In the genomic region with DNA sequence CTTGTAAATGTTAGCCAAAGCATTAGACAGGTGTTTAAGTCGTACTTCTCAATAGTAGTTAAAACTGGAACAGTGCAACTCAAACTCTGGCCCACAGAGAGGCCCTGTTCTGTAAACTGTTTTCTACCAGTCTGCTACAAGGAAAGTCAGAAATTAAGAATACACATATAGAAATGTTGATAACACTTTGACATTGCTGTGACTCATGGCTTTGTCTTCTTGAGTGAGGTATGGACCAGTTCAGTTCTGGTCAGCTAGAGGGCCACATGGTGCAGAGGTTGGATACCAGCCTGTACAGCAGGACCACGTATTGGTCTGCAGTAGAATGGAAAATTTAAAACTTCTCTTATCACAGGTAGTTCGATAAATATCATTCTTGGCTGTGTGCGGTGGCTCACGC, we compare ENCODE assay signal across 2 cellular contexts.
TF ChIP-seq lines count a peak whose summit lies in the region.

No MANE protein-coding gene starts in this region.

TF ChIP-seq in HepG2, 621 proteins besides CTCF, POLR2A, EP300 and RAD21:
- TF ChIP-seq, protein P1, sequence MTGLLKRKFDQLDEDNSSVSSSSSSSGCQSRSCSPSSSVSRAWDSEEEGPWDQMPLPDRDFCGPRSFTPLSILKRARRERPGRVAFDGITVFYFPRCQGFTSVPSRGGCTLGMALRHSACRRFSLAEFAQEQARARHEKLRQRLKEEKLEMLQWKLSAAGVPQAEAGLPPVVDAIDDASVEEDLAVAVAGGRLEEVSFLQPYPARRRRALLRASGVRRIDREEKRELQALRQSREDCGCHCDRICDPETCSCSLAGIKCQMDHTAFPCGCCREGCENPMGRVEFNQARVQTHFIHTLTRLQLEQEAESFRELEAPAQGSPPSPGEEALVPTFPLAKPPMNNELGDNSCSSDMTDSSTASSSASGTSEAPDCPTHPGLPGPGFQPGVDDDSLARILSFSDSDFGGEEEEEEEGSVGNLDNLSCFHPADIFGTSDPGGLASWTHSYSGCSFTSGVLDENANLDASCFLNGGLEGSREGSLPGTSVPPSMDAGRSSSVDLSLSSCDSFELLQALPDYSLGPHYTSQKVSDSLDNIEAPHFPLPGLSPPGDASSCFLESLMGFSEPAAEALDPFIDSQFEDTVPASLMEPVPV (CRISPR knock-in tag; IDR thresholded peaks at IDR 0.05): no peak
- TF ChIP-seq HNRNPL (IDR thresholded peaks at IDR 0.05; ENCODE audit: low read depth, low read length): no peak
- TF ChIP-seq, protein P2, sequence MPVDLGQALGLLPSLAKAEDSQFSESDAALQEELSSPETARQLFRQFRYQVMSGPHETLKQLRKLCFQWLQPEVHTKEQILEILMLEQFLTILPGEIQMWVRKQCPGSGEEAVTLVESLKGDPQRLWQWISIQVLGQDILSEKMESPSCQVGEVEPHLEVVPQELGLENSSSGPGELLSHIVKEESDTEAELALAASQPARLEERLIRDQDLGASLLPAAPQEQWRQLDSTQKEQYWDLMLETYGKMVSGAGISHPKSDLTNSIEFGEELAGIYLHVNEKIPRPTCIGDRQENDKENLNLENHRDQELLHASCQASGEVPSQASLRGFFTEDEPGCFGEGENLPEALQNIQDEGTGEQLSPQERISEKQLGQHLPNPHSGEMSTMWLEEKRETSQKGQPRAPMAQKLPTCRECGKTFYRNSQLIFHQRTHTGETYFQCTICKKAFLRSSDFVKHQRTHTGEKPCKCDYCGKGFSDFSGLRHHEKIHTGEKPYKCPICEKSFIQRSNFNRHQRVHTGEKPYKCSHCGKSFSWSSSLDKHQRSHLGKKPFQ (CRISPR knock-in tag; IDR thresholded peaks at IDR 0.05; ENCODE audit: insufficient replicate concordance): no peak

TF ChIP-seq in K562, 482 proteins besides CTCF, POLR2A, EP300 and RAD21 (continues in another document):
- TF ChIP-seq KLF10 (CRISPR knock-in tag; IDR thresholded peaks at IDR 0.05) (no peak), DPF2 (IDR thresholded peaks at IDR 0.05) (0 out of 2 replicates have a peak, but pooled peaks have one; percentile 15), ZC3H8 (IDR thresholded peaks at IDR 0.05) (no peak), FUS (optimal IDR thresholded peaks at IDR 0.05; ENCODE audit: low read depth, low read length) (no peak), ZNF77 (CRISPR knock-in tag; IDR thresholded peaks at IDR 0.05) (no peak), SMARCC2 (IDR thresholded peaks at IDR 0.05; ENCODE audit: low read depth) (no peak), POU5F1 (IDR thresholded peaks at IDR 0.05; ENCODE audit: borderline replicate concordance, low read depth, low read length, partially characterized antibody) (no peak), BCOR (IDR thresholded peaks at IDR 0.05) (no peak), IFI16 (CRISPR knock-in tag; IDR thresholded peaks at IDR 0.05) (no peak), ZNF695 (CRISPR knock-in tag; IDR thresholded peaks at IDR 0.05) (no peak), ZNF431 (CRISPR knock-in tag; IDR thresholded peaks at IDR 0.05) (peak; percentile 55; the same call in 1 of the 2 replicates), MEF2A (IDR thresholded peaks at IDR 0.05; ENCODE audit: control insufficient read depth, low read depth, low read length) (no peak), CHD2 (IDR thresholded peaks at IDR 0.05; ENCODE audit: low read depth, low read length) (no peak), MIER1 (IDR thresholded peaks at IDR 0.05; ENCODE audit: low read depth) (no peak), PPARD (CRISPR knock-in tag; IDR thresholded peaks at IDR 0.05) (no peak), ZNF384 (IDR thresholded peaks at IDR 0.05; ENCODE audit: low read depth, low read length) (no peak), RFX1 (IDR thresholded peaks at IDR 0.05) (no peak), FOSL1 (tag; conservative IDR thresholded peaks at IDR 0.05) (peak; percentile 76), MYBL2 (IDR thresholded peaks at IDR 0.05; ENCODE audit: low read depth) (no peak), MYBL2 (CRISPR knock-in tag; IDR thresholded peaks at IDR 0.05; ENCODE audit: borderline replicate concordance) (no peak), ZNF764 (CRISPR knock-in tag; IDR thresholded peaks at IDR 0.05; ENCODE audit: low read depth) (no peak), STAG1 (CRISPR knock-in tag; IDR thresholded peaks at IDR 0.05; ENCODE audit: borderline replicate concordance) (no peak), PTRF (tag; IDR thresholded peaks at IDR 0.05) (no peak), ZZZ3 (IDR thresholded peaks at IDR 0.05) (no peak), SOX6 (IDR thresholded peaks at IDR 0.05) (peak; percentile 39; the same call in 1 of the 2 replicates), HOXB6 (CRISPR knock-in tag; IDR thresholded peaks at IDR 0.05; ENCODE audit: borderline replicate concordance) (no peak), KDM2B (CRISPR knock-in tag; IDR thresholded peaks at IDR 0.05) (no peak)
- TF ChIP-seq, protein P3, sequence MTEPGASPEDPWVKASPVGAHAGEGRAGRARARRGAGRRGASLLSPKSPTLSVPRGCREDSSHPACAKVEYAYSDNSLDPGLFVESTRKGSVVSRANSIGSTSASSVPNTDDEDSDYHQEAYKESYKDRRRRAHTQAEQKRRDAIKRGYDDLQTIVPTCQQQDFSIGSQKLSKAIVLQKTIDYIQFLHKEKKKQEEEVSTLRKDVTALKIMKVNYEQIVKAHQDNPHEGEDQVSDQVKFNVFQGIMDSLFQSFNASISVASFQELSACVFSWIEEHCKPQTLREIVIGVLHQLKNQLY (CRISPR knock-in tag; conservative IDR thresholded peaks at IDR 0.05): no peak
- TF ChIP-seq, protein P4, sequence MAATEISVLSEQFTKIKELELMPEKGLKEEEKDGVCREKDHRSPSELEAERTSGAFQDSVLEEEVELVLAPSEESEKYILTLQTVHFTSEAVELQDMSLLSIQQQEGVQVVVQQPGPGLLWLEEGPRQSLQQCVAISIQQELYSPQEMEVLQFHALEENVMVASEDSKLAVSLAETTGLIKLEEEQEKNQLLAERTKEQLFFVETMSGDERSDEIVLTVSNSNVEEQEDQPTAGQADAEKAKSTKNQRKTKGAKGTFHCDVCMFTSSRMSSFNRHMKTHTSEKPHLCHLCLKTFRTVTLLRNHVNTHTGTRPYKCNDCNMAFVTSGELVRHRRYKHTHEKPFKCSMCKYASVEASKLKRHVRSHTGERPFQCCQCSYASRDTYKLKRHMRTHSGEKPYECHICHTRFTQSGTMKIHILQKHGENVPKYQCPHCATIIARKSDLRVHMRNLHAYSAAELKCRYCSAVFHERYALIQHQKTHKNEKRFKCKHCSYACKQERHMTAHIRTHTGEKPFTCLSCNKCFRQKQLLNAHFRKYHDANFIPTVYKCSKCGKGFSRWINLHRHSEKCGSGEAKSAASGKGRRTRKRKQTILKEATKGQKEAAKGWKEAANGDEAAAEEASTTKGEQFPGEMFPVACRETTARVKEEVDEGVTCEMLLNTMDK (IDR thresholded peaks at IDR 0.05; ENCODE audit: borderline replicate concordance, insufficient read depth, low read depth, low read length, poor library complexity, severe bottlenecking): peak; percentile 44
- TF ChIP-seq, protein P5, sequence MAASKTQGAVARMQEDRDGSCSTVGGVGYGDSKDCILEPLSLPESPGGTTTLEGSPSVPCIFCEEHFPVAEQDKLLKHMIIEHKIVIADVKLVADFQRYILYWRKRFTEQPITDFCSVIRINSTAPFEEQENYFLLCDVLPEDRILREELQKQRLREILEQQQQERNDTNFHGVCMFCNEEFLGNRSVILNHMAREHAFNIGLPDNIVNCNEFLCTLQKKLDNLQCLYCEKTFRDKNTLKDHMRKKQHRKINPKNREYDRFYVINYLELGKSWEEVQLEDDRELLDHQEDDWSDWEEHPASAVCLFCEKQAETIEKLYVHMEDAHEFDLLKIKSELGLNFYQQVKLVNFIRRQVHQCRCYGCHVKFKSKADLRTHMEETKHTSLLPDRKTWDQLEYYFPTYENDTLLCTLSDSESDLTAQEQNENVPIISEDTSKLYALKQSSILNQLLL (CRISPR knock-in tag; IDR thresholded peaks at IDR 0.05; ENCODE audit: borderline replicate concordance): no peak
- TF ChIP-seq, protein P6, sequence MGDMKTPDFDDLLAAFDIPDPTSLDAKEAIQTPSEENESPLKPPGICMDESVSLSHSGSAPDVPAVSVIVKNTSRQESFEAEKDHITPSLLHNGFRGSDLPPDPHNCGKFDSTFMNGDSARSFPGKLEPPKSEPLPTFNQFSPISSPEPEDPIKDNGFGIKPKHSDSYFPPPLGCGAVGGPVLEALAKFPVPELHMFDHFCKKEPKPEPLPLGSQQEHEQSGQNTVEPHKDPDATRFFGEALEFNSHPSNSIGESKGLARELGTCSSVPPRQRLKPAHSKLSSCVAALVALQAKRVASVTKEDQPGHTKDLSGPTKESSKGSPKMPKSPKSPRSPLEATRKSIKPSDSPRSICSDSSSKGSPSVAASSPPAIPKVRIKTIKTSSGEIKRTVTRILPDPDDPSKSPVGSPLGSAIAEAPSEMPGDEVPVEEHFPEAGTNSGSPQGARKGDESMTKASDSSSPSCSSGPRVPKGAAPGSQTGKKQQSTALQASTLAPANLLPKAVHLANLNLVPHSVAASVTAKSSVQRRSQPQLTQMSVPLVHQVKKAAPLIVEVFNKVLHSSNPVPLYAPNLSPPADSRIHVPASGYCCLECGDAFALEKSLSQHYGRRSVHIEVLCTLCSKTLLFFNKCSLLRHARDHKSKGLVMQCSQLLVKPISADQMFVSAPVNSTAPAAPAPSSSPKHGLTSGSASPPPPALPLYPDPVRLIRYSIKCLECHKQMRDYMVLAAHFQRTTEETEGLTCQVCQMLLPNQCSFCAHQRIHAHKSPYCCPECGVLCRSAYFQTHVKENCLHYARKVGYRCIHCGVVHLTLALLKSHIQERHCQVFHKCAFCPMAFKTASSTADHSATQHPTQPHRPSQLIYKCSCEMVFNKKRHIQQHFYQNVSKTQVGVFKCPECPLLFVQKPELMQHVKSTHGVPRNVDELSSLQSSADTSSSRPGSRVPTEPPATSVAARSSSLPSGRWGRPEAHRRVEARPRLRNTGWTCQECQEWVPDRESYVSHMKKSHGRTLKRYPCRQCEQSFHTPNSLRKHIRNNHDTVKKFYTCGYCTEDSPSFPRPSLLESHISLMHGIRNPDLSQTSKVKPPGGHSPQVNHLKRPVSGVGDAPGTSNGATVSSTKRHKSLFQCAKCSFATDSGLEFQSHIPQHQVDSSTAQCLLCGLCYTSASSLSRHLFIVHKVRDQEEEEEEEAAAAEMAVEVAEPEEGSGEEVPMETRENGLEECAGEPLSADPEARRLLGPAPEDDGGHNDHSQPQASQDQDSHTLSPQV (IDR thresholded peaks at IDR 0.05): no peak
- TF ChIP-seq, protein P7, sequence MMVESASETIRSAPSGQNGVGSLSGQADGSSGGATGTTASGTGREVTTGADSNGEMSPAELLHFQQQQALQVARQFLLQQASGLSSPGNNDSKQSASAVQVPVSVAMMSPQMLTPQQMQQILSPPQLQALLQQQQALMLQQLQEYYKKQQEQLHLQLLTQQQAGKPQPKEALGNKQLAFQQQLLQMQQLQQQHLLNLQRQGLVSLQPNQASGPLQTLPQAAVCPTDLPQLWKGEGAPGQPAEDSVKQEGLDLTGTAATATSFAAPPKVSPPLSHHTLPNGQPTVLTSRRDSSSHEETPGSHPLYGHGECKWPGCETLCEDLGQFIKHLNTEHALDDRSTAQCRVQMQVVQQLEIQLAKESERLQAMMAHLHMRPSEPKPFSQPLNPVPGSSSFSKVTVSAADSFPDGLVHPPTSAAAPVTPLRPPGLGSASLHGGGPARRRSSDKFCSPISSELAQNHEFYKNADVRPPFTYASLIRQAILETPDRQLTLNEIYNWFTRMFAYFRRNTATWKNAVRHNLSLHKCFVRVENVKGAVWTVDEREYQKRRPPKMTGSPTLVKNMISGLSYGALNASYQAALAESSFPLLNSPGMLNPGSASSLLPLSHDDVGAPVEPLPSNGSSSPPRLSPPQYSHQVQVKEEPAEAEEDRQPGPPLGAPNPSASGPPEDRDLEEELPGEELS (CRISPR knock-in tag; IDR thresholded peaks at IDR 0.05; ENCODE audit: borderline replicate concordance): no peak
- TF ChIP-seq, protein P8, sequence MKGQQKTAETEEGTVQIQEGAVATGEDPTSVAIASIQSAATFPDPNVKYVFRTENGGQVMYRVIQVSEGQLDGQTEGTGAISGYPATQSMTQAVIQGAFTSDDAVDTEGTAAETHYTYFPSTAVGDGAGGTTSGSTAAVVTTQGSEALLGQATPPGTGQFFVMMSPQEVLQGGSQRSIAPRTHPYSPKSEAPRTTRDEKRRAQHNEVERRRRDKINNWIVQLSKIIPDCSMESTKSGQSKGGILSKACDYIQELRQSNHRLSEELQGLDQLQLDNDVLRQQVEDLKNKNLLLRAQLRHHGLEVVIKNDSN (CRISPR knock-in tag; IDR thresholded peaks at IDR 0.05): peak; percentile 32; the same call in 1 of the 2 replicates
- TF ChIP-seq, protein P9, sequence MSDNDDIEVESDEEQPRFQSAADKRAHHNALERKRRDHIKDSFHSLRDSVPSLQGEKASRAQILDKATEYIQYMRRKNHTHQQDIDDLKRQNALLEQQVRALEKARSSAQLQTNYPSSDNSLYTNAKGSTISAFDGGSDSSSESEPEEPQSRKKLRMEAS (CRISPR knock-in tag; IDR thresholded peaks at IDR 0.05): no peak
- TF ChIP-seq, protein P10, sequence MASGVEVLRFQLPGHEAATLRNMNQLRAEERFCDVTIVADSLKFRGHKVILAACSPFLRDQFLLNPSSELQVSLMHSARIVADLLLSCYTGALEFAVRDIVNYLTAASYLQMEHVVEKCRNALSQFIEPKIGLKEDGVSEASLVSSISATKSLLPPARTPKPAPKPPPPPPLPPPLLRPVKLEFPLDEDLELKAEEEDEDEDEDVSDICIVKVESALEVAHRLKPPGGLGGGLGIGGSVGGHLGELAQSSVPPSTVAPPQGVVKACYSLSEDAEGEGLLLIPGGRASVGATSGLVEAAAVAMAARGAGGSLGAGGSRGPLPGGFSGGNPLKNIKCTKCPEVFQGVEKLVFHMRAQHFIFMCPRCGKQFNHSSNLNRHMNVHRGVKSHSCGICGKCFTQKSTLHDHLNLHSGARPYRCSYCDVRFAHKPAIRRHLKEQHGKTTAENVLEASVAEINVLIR (CRISPR knock-in tag; IDR thresholded peaks at IDR 0.05): no peak
- TF ChIP-seq, protein P11, sequence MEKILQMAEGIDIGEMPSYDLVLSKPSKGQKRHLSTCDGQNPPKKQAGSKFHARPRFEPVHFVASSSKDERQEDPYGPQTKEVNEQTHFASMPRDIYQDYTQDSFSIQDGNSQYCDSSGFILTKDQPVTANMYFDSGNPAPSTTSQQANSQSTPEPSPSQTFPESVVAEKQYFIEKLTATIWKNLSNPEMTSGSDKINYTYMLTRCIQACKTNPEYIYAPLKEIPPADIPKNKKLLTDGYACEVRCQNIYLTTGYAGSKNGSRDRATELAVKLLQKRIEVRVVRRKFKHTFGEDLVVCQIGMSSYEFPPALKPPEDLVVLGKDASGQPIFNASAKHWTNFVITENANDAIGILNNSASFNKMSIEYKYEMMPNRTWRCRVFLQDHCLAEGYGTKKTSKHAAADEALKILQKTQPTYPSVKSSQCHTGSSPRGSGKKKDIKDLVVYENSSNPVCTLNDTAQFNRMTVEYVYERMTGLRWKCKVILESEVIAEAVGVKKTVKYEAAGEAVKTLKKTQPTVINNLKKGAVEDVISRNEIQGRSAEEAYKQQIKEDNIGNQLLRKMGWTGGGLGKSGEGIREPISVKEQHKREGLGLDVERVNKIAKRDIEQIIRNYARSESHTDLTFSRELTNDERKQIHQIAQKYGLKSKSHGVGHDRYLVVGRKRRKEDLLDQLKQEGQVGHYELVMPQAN (IDR thresholded peaks at IDR 0.05; ENCODE audit: borderline replicate concordance): no peak
- TF ChIP-seq, protein P12, sequence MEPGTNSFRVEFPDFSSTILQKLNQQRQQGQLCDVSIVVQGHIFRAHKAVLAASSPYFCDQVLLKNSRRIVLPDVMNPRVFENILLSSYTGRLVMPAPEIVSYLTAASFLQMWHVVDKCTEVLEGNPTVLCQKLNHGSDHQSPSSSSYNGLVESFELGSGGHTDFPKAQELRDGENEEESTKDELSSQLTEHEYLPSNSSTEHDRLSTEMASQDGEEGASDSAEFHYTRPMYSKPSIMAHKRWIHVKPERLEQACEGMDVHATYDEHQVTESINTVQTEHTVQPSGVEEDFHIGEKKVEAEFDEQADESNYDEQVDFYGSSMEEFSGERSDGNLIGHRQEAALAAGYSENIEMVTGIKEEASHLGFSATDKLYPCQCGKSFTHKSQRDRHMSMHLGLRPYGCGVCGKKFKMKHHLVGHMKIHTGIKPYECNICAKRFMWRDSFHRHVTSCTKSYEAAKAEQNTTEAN (CRISPR knock-in tag; IDR thresholded peaks at IDR 0.05): no peak
